In genomic region chr3:52532838-52533622, GRCh38 we compare ENCODE assay signal across 8 cellular contexts. TPM values are rescaled to one million over a fixed set of nuclear protein-coding genes. Genes with fewer than 3 reads are reported as not detected.
A peak's percentile ranks its signal among the peaks of the same experiment; 100 is the strongest.
DNase-seq lines count a peak whose midpoint lies in the region; ATAC-seq and TF ChIP-seq lines count a peak whose summit lies in the region.

No MANE protein-coding gene starts in this region.

- DNase-seq in EL (peak; percentile 26), HuH-7.5 (ENCODE audit: low spot score) (peak; percentile 57), heart left ventricle (peak in 3 of 5 donors; percentile 37 to 70 (median 48)), retina (peak; percentile 66), caudate nucleus (lab: John Stamatoyannopoulos, UW) (no peak), COR-L47 (lab: John Stamatoyannopoulos, UW) (no peak), A172 (ENCODE audit: low spot score) (no peak)
- no peak for DNase-seq in activated T-helper 2 cell treated with anti-CD3 and anti-CD28 coated beads, Interferon-gamma antibody, Interleukin-2, Interleukin-4, amounts not matched to agents 10 μg/mL and 5 μg/mL and 100 μg/mL, durations not matched to agents 14 hours and 24 hours and 36 hours (ENCODE audit: low spot score)

- no peaks in the 10 kb centered on the region for H3K9me3 ChIP-seq in heart left ventricle

- peaks cover 4 to 85% (median 63%) of the 10 kb centered on the region in 12 donors for H3K4me1 ChIP-seq in heart left ventricle

- no peak for TF ChIP-seq CTCF in heart left ventricle (IDR thresholded peaks at IDR 0.05)

- H3K27me3 ChIP-seq in heart left ventricle = no peaks in the 10 kb centered on the region

- H3K27me3 Mint-ChIP-seq in activated T-helper 2 cell treated with anti-CD3 and anti-CD28 coated beads, Interferon-gamma antibody, Interleukin-2, Interleukin-4, amounts not matched to agents 10 μg/mL and 5 μg/mL and 100 μg/mL, durations not matched to agents 14 hours and 24 hours and 36 hours (ENCODE audit: low read depth) = no peaks in the 10 kb centered on the region

- H3K4me3 ChIP-seq in heart left ventricle = peak overlapping the region; percentile 46 to 75 (median 62)

- H3K4me1 Mint-ChIP-seq in activated T-helper 2 cell treated with anti-CD3 and anti-CD28 coated beads, Interferon-gamma antibody, Interleukin-2, Interleukin-4, amounts not matched to agents 10 μg/mL and 5 μg/mL and 100 μg/mL, durations not matched to agents 14 hours and 24 hours and 36 hours (ENCODE audit: low read depth) = peaks cover 23% of the 10 kb centered on the region

- no peak overlapping the region for H3K27ac Mint-ChIP-seq in activated T-helper 2 cell treated with anti-CD3 and anti-CD28 coated beads, Interferon-gamma antibody, Interleukin-2, Interleukin-4, amounts not matched to agents 10 μg/mL and 5 μg/mL and 100 μg/mL, durations not matched to agents 14 hours and 24 hours and 36 hours

- ATAC-seq in heart left ventricle = no peak

- intact Hi-C loops in activated T-helper 2 cell treated with anti-CD3 and anti-CD28 coated beads, Interferon-gamma antibody, Interleukin-2, Interleukin-4, amounts not matched to agents 10 μg/mL and 5 μg/mL and 100 μg/mL, durations not matched to agents 14 hours and 24 hours and 36 hours (cut with micrococcal nuclease) = loop anchor here (10.0 kb wide), 2 partner anchors 362 to 478 kb away; partner anchors contain the start of genes DUSP7 and STIMATE
- intact Hi-C loops in heart left ventricle (cut with DNase I) = loop anchor here in 2 of 10 donors (5.0 kb wide), 2 partner anchors 36 to 51 kb away; partner anchors contain the start of gene STAB1 (in 1 of the 2)

- peaks cover 0 to 9% (median 1%) of the 10 kb centered on the region in 9 donors for H3K36me3 ChIP-seq in heart left ventricle

- H3K9me3 Mint-ChIP-seq in activated T-helper 2 cell treated with anti-CD3 and anti-CD28 coated beads, Interferon-gamma antibody, Interleukin-2, Interleukin-4, amounts not matched to agents 10 μg/mL and 5 μg/mL and 100 μg/mL, durations not matched to agents 14 hours and 24 hours and 36 hours = no peaks in the 10 kb centered on the region

- peak overlapping the region; percentile 80 for H3K4me3 Mint-ChIP-seq in activated T-helper 2 cell treated with anti-CD3 and anti-CD28 coated beads, Interferon-gamma antibody, Interleukin-2, Interleukin-4, amounts not matched to agents 10 μg/mL and 5 μg/mL and 100 μg/mL, durations not matched to agents 14 hours and 24 hours and 36 hours (ENCODE audit: low read depth)

- no peak for TF ChIP-seq POLR2A in heart left ventricle (IDR thresholded peaks at IDR 0.05)

- peaks cover 21% of the 10 kb centered on the region for H3K36me3 Mint-ChIP-seq in activated T-helper 2 cell treated with anti-CD3 and anti-CD28 coated beads, Interferon-gamma antibody, Interleukin-2, Interleukin-4, amounts not matched to agents 10 μg/mL and 5 μg/mL and 100 μg/mL, durations not matched to agents 14 hours and 24 hours and 36 hours (ENCODE audit: low read depth)

- WGBS in heart left ventricle, 4 donors = 2 to 11% (median 4%) methylated on average over 10 to 78 of the region's 78 CpGs

- H3K27ac ChIP-seq in heart left ventricle (peak overlapping the region; percentile 12 to 93 (median 80)), caudate nucleus (ENCODE audit: low read depth, low read length) (no peak overlapping the region)

RNA-seq across cellular contexts. Expression of gene NT5DC2, which starts 0.6 kb away (rescaled TPM):
- total RNA-seq in activated T-helper 2 cell treated with anti-CD3 and anti-CD28 coated beads, Interferon-gamma antibody, Interleukin-2, Interleukin-4, amounts not matched to agents 10 μg/mL and 5 μg/mL and 100 μg/mL, durations not matched to agents 14 hours and 24 hours and 36 hours = 77.9 and 88.4 TPM in 2 replicates
- total RNA-seq in heart left ventricle = 10 to 100 TPM; 22.8 to 99.6 (median 52.7) TPM
- polyA plus RNA-seq in heart left ventricle = 10 to 100 TPM; 61.1 to 92.7 TPM
- total RNA-seq in A172 (2014; rRNA removed; shearing (Covaris generic)) = 65.6 and 92.3 TPM in 2 replicates

RNA-seq across cellular contexts. Expression of gene UQCC5, which starts 3.4 kb away (rescaled TPM):
- total RNA-seq in activated T-helper 2 cell treated with anti-CD3 and anti-CD28 coated beads, Interferon-gamma antibody, Interleukin-2, Interleukin-4, amounts not matched to agents 10 μg/mL and 5 μg/mL and 100 μg/mL, durations not matched to agents 14 hours and 24 hours and 36 hours = 12.5 and 16.4 TPM in 2 replicates
- total RNA-seq in heart left ventricle = 10 to 100 TPM in 8 of 9 donors, 1 to 10 TPM in 1; 2.0 to 73.0 (median 59.2) TPM
- polyA plus RNA-seq in heart left ventricle = 100 to 1,000 TPM in 1 of 2 donors, 10 to 100 TPM in 1; 45.2 to 113 TPM
- 17.1 and 47.0 TPM in 2 replicates for total RNA-seq in A172 (2014; rRNA removed; shearing (Covaris generic))

RNA-seq across cellular contexts. Expression of gene STAB1, which starts 37.9 kb away (rescaled TPM):
- 0.07 TPM in 1 of 2 replicates, not detected in the other for total RNA-seq in activated T-helper 2 cell treated with anti-CD3 and anti-CD28 coated beads, Interferon-gamma antibody, Interleukin-2, Interleukin-4, amounts not matched to agents 10 μg/mL and 5 μg/mL and 100 μg/mL, durations not matched to agents 14 hours and 24 hours and 36 hours
- total RNA-seq in heart left ventricle = 100 to 1,000 TPM in 2 of 9 donors, 10 to 100 TPM in 7; 34.1 to 351 (median 50.6) TPM
- polyA plus RNA-seq in heart left ventricle = 10 to 100 TPM; 41.0 to 79.1 TPM
- 0.12 TPM in 1 of 2 replicates, not detected in the other for total RNA-seq in A172 (2014; rRNA removed; shearing (Covaris generic))

Comparison
In these comparisons a context has a peak if more than half of its experiments do, and no peak if none do; other contexts are left out.
1. DNase-seq: peak in EL (single experiment), HuH-7.5 (single experiment), heart left ventricle (3 of 5) and retina (single experiment); none in activated T-helper 2 cell treated with anti-CD3 and anti-CD28 coated beads, Interferon-gamma antibody, Interleukin-2, Interleukin-4, amounts not matched to agents 10 μg/mL and 5 μg/mL and 100 μg/mL, durations not matched to agents 14 hours and 24 hours and 36 hours (single experiment), caudate nucleus (0 of 61), COR-L47 (single experiment) and A172 (single experiment).
2. RNA of gene STAB1, which starts 37.9 kb away (total RNA-seq): 34.1 to 351 TPM in heart left ventricle; 0.12 TPM in A172 and 0.07 TPM in activated T-helper 2 cell treated with anti-CD3 and anti-CD28 coated beads, Interferon-gamma antibody, Interleukin-2, Interleukin-4, amounts not matched to agents 10 μg/mL and 5 μg/mL and 100 μg/mL, durations not matched to agents 14 hours and 24 hours and 36 hours; every median in the first group is over 10 times any median in the second.